21 cellular contexts compared by ENCODE assay signal in the genomic region with DNA sequence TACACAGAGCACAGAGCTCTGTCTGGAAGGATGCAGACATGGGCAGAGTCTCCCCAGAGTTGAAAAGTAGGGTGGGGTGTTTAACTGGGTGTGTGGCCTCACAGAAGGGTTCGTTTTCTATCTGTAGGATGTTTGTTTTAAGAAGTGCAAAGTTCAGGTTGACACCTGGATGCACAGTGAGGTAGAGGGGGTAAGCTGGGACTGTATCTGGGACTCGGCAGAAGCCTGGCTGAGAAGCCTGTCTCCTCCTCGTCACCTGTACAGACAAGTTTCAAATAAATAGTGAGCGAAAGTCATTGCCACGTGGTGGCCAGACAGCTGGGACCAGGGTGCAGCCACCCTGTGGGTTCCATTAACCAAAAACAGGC.
"Had no signal": no experiment of that assay in that cellular context is flagged by ENCODE, and none has a peak within 500 bp of the region (broad histone marks: within the 10 kb centered on the region; RNA-seq: fewer than 3 reads in every experiment).

No MANE protein-coding gene starts in this region.

- H3K9me3 ChIP-seq: esophagus squamous epithelium, lower lobe of right lung, right atrium auricular region, vagina had no signal

- ATAC-seq: activated CD4-positive, alpha-beta T cell treated with anti-CD3 and anti-CD28 coated beads for 36 hours; activated T-cell treated with anti-CD3 and anti-CD28 coated beads, Interleukin-2, amount 50 U/mL, for 4 hours; left cardiac atrium; lower lobe of right lung; stimulated activated naive CD8-positive, alpha-beta T cell treated with anti-CD3 and anti-CD28 coated beads, Interleukin-15, amount 100 ng/mL, for 72 hours; WTC11 had no signal

- H3K27me3 ChIP-seq: esophagus squamous epithelium, hepatocyte, right atrium auricular region, vagina had no signal

- FAIRE-seq: astrocyte, bronchial epithelial cell, TTC549 had no signal

- H3K27ac ChIP-seq: hepatocyte, lower lobe of right lung, right atrium auricular region, skin epidermis had no signal

- H3K36me3 ChIP-seq: esophagus squamous epithelium, lower lobe of right lung, right atrium auricular region, vagina had no signal

- DNase-seq: activated CD4-positive, alpha-beta memory T cell treated with anti-CD3 and anti-CD28 coated beads, Interleukin-2, amount 10 ng/mL, durations not matched to agents 7 days and 5 days; activated CD4-positive, alpha-beta T cell treated with anti-CD3 and anti-CD28 coated beads for 36 hours; activated naive CD4-positive, alpha-beta T cell treated with anti-CD3 and anti-CD28 coated beads for 36 hours; activated T-cell treated with anti-CD3 and anti-CD28 coated beads, Interleukin-2, amount 50 U/mL, for 4 hours; effector CD8-positive, alpha-beta T cell; esophagus squamous epithelium; left cardiac atrium; lower lobe of right lung; stimulated activated CD4-positive, alpha-beta T cell treated with anti-CD3 and anti-CD28 coated beads, Interleukin-15, amount 100 ng/mL, for 24 hours; stimulated activated CD4-positive, alpha-beta T cell treated with anti-CD3 and anti-CD28 coated beads, Interleukin-2, amount 100 ng/mL, for 48 hours; stimulated activated naive CD8-positive, alpha-beta T cell treated with anti-CD3 and anti-CD28 coated beads, Interleukin-15, amount 100 ng/mL, for 72 hours; SW 1271; trophoblast cell had no signal

- H3K4me1 ChIP-seq: lower lobe of right lung, right atrium auricular region had no signal

- H3K4me3 ChIP-seq: esophagus squamous epithelium, hepatocyte, lower lobe of right lung, right atrium auricular region, skin epidermis, vagina had no signal
